ENCODE assay signal across 8 cellular contexts in the genomic region with DNA sequence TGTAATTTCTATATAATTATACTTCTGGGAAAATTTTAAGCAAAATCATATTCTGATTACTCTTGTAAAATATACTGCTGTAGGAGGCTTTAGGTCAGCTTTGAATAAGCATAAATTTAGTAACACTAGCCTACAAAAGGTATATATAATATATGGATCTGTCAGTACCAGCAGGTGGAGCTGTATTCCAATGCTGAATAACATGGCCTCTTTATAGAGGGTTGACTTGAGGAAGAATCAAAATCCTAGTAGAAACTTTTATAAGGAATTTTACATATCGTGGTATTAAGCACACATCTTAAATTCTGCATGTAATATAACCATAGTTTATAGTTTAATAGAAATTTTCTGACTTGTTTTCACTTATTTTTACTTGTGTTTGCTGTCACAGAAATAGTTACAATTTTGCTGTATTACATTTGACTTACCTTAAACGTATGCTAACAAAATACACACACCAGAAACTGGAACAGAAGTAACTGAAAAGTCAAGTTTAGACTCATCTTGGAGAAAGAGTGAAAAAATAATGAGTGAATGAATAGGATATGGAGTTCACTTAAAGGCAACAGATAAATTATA.
DNase-seq lines count a peak whose midpoint lies in the region; ATAC-seq, FAIRE-seq and TF ChIP-seq lines count a peak whose summit lies in the region.

No MANE protein-coding gene starts in this region.

- peak; percentile 55 for TF ChIP-seq RAD21 in GM12878 (IDR thresholded peaks at IDR 0.05; ENCODE audit: insufficient read depth, low read depth, low read length)

- H3K27ac ChIP-seq in HEK293 (ENCODE audit: extremely low read depth, low read depth, low read length) = no peak overlapping the region
- no peak overlapping the region for H3K27ac ChIP-seq in GM12878 (ENCODE audit: control insufficient read depth, insufficient read depth)
- H3K27ac ChIP-seq in right lobe of liver = no peak overlapping the region

- in situ Hi-C loops in GM12878 (cut with MboI) = loop anchor here (5.0 kb wide), 1 partner anchor 399 kb away; no protein-coding TSS in a partner anchor

- POLR2A ChIA-PET in HEK293 (lab: Yijun Ruan, JAX) = no interaction called here
- POLR2A ChIA-PET in GM12878 (lab: Charles Lee) = no interaction called here

- no peak overlapping the region for H2AFZ ChIP-seq in GM12878 (ENCODE audit: control insufficient read depth, low read depth, low read length)

- WGBS in GM12878 (ENCODE audit: insufficient coverage, insufficient replicate concordance, low lambda C conversion rate, missing lambda C conversion rate) = 22% methylated on average over 2 of the region's 2 CpGs
- 53% methylated on average over 2 of the region's 2 CpGs for WGBS in right lobe of liver (ENCODE audit: insufficient coverage, low coverage, low lambda C conversion rate, missing lambda C conversion rate)

- peak; percentile 90 for FAIRE-seq in G401.6 (lab: Jason Lieb, UNC)
- FAIRE-seq in GM12878 (lab: Jason Lieb, UNC) = no peak

- no peak overlapping the region for H3K9ac ChIP-seq in GM12878 (ENCODE audit: control insufficient read depth, insufficient read depth, low read length)

- H3K4me2 ChIP-seq in GM12878 (ENCODE audit: control insufficient read depth, insufficient read depth) = no peak overlapping the region

- H3K27me3 ChIP-seq in GM12878 (replicated peaks in 1 of 2; ENCODE audit: control insufficient read depth in 2 of 2, insufficient read depth in 2 of 2, low read length in 1 of 2) (no peaks in the 10 kb centered on the region), right lobe of liver (no peaks in the 10 kb centered on the region)

- TF ChIP-seq CTCF in HEK293 (tag by site-specific recombination; IDR thresholded peaks at IDR 0.05) (no peak), GM12878 (IDR thresholded peaks at IDR 0.05 in 2 of 3, conservative IDR thresholded peaks at IDR 0.05 in 1 of 3; ENCODE audit: control insufficient read depth in 2 of 3, extremely low read depth in 1 of 3, insufficient read depth in 1 of 3, low read depth in 3 of 3, low read length in 3 of 3) (peak; percentile 35 to 50 (median 48); a peak in 4 of 6 replicates), right lobe of liver (IDR thresholded peaks at IDR 0.05) (peak; percentile 58 to 67 (median 66))

- BruUV-seq in GM12878 (replicated peaks; lab: Mats Ljungman, UMichigan) = no TSS peak

- SMC1A ChIA-PET in GM12878 (lab: Charles Lee; ENCODE audit: uncharacterized antibody, unreplicated experiment) = interaction anchor here (0.6 to 1.1 kb wide), 3 partner anchors 26 to 401 kb away, joined by 3 to 4 read pairs (median 3); no protein-coding TSS in a partner anchor

- no peaks in the 10 kb centered on the region for H4K20me1 ChIP-seq in GM12878 (ENCODE audit: control insufficient read depth, insufficient read depth)

- H3K36me3 ChIP-seq in HEK293 (ENCODE audit: control insufficient read depth in 2 of 2, insufficient read depth in 1 of 2, low read length in 2 of 2) = no peaks in the 10 kb centered on the region
- H3K36me3 ChIP-seq in GM12878 (ENCODE audit: control insufficient read depth in 2 of 2, insufficient read depth in 2 of 2, low read length in 1 of 2) = no peaks in the 10 kb centered on the region
- H3K36me3 ChIP-seq in right lobe of liver = no peaks in the 10 kb centered on the region

- TF ChIP-seq POLR2A in GM12878 (IDR thresholded peaks at IDR 0.05; ENCODE audit: low read depth, low read length) (no peak), right lobe of liver (IDR thresholded peaks at IDR 0.05) (no peak)

- RAD21 ChIA-PET in GM12878 (lab: Charles Lee; ENCODE audit: unreplicated experiment) = interaction anchor here (1.1 kb wide), 1 partner anchor 398 kb away, joined by 3 read pairs; no protein-coding TSS in a partner anchor

- CTCF ChIA-PET in HEK293 (lab: Yijun Ruan, JAX) = interaction anchor here (0.6 to 1.5 kb wide), 19 partner anchors 10 to 1695 kb away, joined by 3 to 7 read pairs (median 4); no protein-coding TSS in a partner anchor
- CTCF ChIA-PET in GM12878 (lab: Yijun Ruan, JAX) = interaction anchor here (1.1 to 1.2 kb wide), 3 partner anchors 25 to 397 kb away, joined by 3 to 4 read pairs (median 3); no protein-coding TSS in a partner anchor

- peak; percentile 79 for ATAC-seq in GM12878
- peak; percentile 76 to 87 (median 80) for ATAC-seq in right lobe of liver
- no peak for ATAC-seq in GM21360 (IDR thresholded peaks at IDR 0.05; ENCODE audit: unreplicated experiment)

- H3K9me3 ChIP-seq in HEK293 (ENCODE audit: control insufficient read depth, insufficient read depth, low read depth, low read length) (no peaks in the 10 kb centered on the region), GM12878 (replicated peaks; ENCODE audit: control insufficient read depth, insufficient read depth, low read length) (no peaks in the 10 kb centered on the region), right lobe of liver (peaks cover 0 to 2% (median 0%) of the 10 kb centered on the region in 4 donors)

- DNase-seq in NCI-H345 treated with DMSO at 0.1 percent for 48 hours (lab: John Stamatoyannopoulos, UW; ENCODE audit: unreplicated experiment) (peak; percentile 23), GM12878 (ENCODE audit: low read depth, low spot score) (no peak), right lobe of liver (no peak), epidermal melanocyte (ENCODE audit: insufficient read length, low spot score) (no peak), cardiac septum (ENCODE audit: low spot score) (no peak)

- intact Hi-C loops in GM12878 (cut with micrococcal nuclease; ENCODE audit: unreplicated experiment) (loop anchor here (1.0 kb wide), 1 partner anchor 399 kb away; no protein-coding TSS in a partner anchor), right lobe of liver (cut with DNase I) (loop anchor here (10.0 kb wide), 1 partner anchor 401 kb away; no protein-coding TSS in a partner anchor), cardiac septum (cut with DNase I) (loop anchor here (2.0 to 10.0 kb wide), 2 partner anchors 291 to 399 kb away; no protein-coding TSS in a partner anchor)

- H3K79me2 ChIP-seq in GM12878 (ENCODE audit: control insufficient read depth, insufficient read depth, low read length) = no peaks in the 10 kb centered on the region

- H3K4me3 ChIP-seq in HEK293 (ENCODE audit: low read depth, low read length) (no peak overlapping the region), GM12878 (no peak overlapping the region), right lobe of liver (no peak overlapping the region)

- TF ChIP-seq EP300 in GM12878 (IDR thresholded peaks at IDR 0.05; ENCODE audit: borderline replicate concordance in 1 of 2, control insufficient read depth in 1 of 2, low read depth in 2 of 2, low read length in 2 of 2) = no peak

- H3K4me1 ChIP-seq in HEK293 (ENCODE audit: control insufficient read depth, insufficient read depth, low read length) (no peaks in the 10 kb centered on the region), GM12878 (ENCODE audit: control insufficient read depth, insufficient read depth, low read length) (no peaks in the 10 kb centered on the region), right lobe of liver (no peaks in the 10 kb centered on the region)

TF ChIP-seq in HEK293, 187 proteins besides CTCF, POLR2A, EP300 and RAD21 (continues in another document):
- TF ChIP-seq ZNF416 (tag by site-specific recombination; IDR thresholded peaks at IDR 0.05) = no peak
- no peak for TF ChIP-seq ZBTB1 (tag by site-specific recombination; IDR thresholded peaks at IDR 0.05)
- no peak for TF ChIP-seq ZNF549 (tag by site-specific recombination; IDR thresholded peaks at IDR 0.05)
- TF ChIP-seq SCRT1 (tag by site-specific recombination; IDR thresholded peaks at IDR 0.05; ENCODE audit: borderline replicate concordance) = no peak
- TF ChIP-seq, protein P1, sequence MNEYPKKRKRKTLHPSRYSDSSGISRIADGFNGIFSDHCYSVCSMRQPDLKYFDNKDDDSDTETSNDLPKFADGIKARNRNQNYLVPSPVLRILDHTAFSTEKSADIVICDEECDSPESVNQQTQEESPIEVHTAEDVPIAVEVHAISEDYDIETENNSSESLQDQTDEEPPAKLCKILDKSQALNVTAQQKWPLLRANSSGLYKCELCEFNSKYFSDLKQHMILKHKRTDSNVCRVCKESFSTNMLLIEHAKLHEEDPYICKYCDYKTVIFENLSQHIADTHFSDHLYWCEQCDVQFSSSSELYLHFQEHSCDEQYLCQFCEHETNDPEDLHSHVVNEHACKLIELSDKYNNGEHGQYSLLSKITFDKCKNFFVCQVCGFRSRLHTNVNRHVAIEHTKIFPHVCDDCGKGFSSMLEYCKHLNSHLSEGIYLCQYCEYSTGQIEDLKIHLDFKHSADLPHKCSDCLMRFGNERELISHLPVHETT (tag by site-specific recombination; IDR thresholded peaks at IDR 0.05) = no peak
- TF ChIP-seq ZNF555 (tag by site-specific recombination; conservative IDR thresholded peaks at IDR 0.05) = no peak
- peak; percentile 36 for TF ChIP-seq ZNF654 (tag by site-specific recombination; IDR thresholded peaks at IDR 0.05; ENCODE audit: low read depth)
- 0 out of 2 replicates have a peak, but pooled peaks have one; percentile 36 for TF ChIP-seq ZNF660 (tag by site-specific recombination; IDR thresholded peaks at IDR 0.05)
- no peak for TF ChIP-seq ZFP69B (tag by site-specific recombination; IDR thresholded peaks at IDR 0.05)

TF ChIP-seq in GM12878, 131 proteins besides CTCF, POLR2A, EP300 and RAD21:
- peak; percentile 62; the same call in 1 of the 2 replicates for TF ChIP-seq SMC3 (IDR thresholded peaks at IDR 0.05; ENCODE audit: borderline replicate concordance, low read length)
- no peak for TF ChIP-seq SIN3A (IDR thresholded peaks at IDR 0.05; ENCODE audit: low read depth, low read length)
